1 cellular context compared by ENCODE assay signal in the genomic region with DNA sequence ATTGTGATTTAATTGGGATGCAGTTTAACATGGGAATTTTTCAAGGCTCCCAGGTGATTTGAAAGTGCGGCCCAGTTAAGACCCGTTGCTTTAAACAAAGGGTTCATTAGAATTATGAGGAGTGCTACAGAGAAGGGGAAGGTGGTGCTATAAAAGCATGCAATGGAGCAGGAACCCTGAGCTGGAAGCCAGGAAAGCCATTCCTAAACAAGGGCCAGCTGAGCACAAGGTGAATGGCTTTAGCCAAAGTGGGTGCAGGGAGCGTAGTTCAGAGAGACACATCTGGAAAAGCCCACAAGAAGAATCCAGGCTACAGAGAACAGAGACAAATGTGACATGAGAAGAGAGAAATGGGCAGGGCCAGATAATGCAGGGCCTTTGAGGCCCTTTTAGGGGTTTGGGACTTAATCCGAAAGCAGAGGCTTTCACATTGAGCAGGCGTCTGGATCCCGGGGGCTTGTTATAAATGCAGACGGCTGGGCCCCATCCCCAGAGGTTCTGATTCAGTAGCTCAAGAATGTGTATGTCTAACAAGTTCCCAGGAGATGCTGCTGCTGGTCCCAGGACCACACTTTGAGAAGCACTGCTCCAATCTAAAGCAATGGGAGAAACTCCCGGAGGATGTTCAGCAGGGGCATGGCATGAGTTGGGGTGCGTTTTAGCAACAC.
TF ChIP-seq lines count a peak whose summit lies in the region.

No MANE protein-coding gene starts in this region.

TF ChIP-seq in GM23338, 12 proteins besides CTCF, POLR2A, EP300 and RAD21 (continued from another document):
- TF ChIP-seq, protein P1, sequence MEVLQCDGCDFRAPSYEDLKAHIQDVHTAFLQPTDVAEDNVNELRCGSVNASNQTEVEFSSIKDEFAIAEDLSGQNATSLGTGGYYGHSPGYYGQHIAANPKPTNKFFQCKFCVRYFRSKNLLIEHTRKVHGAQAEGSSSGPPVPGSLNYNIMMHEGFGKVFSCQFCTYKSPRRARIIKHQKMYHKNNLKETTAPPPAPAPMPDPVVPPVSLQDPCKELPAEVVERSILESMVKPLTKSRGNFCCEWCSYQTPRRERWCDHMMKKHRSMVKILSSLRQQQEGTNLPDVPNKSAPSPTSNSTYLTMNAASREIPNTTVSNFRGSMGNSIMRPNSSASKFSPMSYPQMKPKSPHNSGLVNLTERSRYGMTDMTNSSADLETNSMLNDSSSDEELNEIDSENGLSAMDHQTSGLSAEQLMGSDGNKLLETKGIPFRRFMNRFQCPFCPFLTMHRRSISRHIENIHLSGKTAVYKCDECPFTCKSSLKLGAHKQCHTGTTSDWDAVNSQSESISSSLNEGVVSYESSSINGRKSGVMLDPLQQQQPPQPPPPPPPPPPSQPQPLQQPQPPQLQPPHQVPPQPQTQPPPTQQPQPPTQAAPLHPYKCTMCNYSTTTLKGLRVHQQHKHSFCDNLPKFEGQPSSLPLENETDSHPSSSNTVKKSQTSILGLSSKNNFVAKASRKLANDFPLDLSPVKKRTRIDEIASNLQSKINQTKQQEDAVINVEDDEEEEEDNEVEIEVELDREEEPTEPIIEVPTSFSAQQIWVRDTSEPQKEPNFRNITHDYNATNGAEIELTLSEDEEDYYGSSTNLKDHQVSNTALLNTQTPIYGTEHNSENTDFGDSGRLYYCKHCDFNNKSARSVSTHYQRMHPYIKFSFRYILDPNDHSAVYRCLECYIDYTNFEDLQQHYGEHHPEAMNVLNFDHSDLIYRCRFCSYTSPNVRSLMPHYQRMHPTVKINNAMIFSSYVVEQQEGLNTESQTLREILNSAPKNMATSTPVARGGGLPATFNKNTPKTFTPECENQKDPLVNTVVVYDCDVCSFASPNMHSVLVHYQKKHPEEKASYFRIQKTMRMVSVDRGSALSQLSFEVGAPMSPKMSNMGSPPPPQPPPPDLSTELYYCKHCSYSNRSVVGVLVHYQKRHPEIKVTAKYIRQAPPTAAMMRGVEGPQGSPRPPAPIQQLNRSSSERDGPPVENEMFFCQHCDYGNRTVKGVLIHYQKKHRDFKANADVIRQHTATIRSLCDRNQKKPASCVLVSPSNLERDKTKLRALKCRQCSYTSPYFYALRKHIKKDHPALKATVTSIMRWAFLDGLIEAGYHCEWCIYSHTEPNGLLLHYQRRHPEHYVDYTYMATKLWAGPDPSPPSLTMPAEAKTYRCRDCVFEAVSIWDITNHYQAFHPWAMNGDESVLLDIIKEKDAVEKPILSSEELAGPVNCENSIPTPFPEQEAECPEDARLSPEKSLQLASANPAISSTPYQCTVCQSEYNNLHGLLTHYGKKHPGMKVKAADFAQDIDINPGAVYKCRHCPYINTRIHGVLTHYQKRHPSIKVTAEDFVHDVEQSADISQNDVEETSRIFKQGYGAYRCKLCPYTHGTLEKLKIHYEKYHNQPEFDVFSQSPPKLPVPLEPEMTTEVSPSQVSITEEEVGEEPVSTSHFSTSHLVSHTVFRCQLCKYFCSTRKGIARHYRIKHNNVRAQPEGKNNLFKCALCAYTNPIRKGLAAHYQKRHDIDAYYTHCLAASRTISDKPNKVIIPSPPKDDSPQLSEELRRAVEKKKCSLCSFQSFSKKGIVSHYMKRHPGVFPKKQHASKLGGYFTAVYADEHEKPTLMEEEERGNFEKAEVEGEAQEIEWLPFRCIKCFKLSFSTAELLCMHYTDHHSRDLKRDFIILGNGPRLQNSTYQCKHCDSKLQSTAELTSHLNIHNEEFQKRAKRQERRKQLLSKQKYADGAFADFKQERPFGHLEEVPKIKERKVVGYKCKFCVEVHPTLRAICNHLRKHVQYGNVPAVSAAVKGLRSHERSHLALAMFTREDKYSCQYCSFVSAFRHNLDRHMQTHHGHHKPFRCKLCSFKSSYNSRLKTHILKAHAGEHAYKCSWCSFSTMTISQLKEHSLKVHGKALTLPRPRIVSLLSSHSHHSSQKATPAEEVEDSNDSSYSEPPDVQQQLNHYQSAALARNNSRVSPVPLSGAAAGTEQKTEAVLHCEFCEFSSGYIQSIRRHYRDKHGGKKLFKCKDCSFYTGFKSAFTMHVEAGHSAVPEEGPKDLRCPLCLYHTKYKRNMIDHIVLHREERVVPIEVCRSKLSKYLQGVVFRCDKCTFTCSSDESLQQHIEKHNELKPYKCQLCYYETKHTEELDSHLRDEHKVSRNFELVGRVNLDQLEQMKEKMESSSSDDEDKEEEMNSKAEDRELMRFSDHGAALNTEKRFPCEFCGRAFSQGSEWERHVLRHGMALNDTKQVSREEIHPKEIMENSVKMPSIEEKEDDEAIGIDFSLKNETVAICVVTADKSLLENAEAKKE (CRISPR knock-in tag; IDR thresholded peaks at IDR 0.05), result no peak
- no peak for TF ChIP-seq ZNF331 (CRISPR knock-in tag; IDR thresholded peaks at IDR 0.05; ENCODE audit: low read depth)
